In the genomic region with DNA sequence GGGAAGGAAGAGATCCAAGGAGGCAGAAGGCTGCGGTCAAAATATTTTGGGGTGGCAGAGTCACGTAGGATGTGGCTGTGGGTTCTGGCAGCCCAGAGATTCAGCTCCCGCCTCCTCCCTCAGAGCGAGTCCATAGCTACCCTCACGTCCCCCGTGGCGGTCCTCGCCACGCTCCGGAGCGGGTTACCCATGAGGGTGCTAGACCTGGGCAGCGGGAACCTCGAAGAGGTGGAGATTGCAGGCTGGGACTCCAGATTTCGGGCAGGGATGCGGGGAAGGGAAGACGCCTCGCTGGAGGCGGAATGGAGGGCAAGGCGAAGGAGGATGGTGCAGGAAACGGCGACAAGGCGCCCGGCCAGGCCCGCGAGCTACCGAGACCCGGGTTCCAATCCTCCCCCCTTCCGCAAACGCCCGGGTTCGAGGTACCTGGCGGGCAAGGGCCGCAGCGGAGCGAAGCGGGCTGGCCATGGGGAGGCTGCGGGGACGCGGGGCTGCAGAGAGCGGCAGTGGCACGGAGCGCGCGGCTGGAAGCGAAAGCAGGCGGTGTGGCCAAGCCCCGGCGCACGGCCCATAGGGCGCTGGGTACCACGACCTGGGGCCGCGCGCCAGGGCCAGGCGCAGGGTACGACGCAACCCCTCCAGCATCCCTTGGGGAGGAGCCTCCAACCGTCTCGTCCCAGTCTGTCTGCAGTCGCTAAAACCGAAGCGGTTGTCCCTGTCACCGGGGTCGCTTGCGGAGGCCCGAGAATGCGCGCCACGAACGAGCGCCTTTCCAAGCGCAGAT, we compare ENCODE assay signal across 8 cellular contexts. TPM values are rescaled to one million over a fixed set of nuclear protein-coding genes. Genes with fewer than 3 reads are reported as not detected.
A peak's percentile ranks its signal among the peaks of the same experiment; 100 is the strongest.
DNase-seq lines count a peak whose midpoint lies in the region; ATAC-seq and TF ChIP-seq lines count a peak whose summit lies in the region.

No MANE protein-coding gene starts in this region.

- peak in 1 of 5 donors; percentile 12 for DNase-seq in CD4-positive, alpha-beta memory T cell
- peak; percentile 39 for DNase-seq in activated CD4-positive, alpha-beta memory T cell treated with anti-CD3 and anti-CD28 coated beads for 36 hours
- DNase-seq in fibroblast of pulmonary artery (ENCODE audit: low read depth), result no peak
- peak in 1 of 10 donors; percentile 5 for DNase-seq in naive thymus-derived CD8-positive, alpha-beta T cell
- DNase-seq in upper lobe of right lung, result peak; percentile 76
- DNase-seq in activated effector memory CD4-positive, alpha-beta T cell treated with Interleukin-2 at 50 U/mL for 16 hours, result no peak
- DNase-seq in HPDE6-E6E7 (ENCODE audit: extremely low spot score), result no peak

- peak overlapping the region in 3 of 7 donors; percentile 19 to 56 (median 33) for H3K27ac Mint-ChIP-seq in CD4-positive, alpha-beta memory T cell
- H3K27ac Mint-ChIP-seq in activated CD4-positive, alpha-beta memory T cell treated with anti-CD3 and anti-CD28 coated beads for 36 hours, result peak overlapping the region; percentile 60
- H3K27ac Mint-ChIP-seq in naive thymus-derived CD8-positive, alpha-beta T cell, result no peak overlapping the region

- no peaks in the 10 kb centered on the region for H3K36me3 ChIP-seq in CD4-positive, alpha-beta memory T cell (ENCODE audit: insufficient read depth, low read length)
- no peaks in the 10 kb centered on the region for H3K36me3 ChIP-seq in upper lobe of right lung

- no peak for TF ChIP-seq CTCF in fibroblast of pulmonary artery (IDR thresholded peaks at IDR 0.05; ENCODE audit: low read length, missing control alignments)
- TF ChIP-seq CTCF in upper lobe of right lung (IDR thresholded peaks at IDR 0.05), result no peak

- H3K27me3 ChIP-seq in CD4-positive, alpha-beta memory T cell (ENCODE audit: insufficient read depth, low read length), result peaks cover 5% of the 10 kb centered on the region
- no peaks in the 10 kb centered on the region for H3K27me3 ChIP-seq in upper lobe of right lung

- H3K4me3 ChIP-seq in CD4-positive, alpha-beta memory T cell (ENCODE audit: low read length in 2 of 2), result peak overlapping the region in 1 of 2 donors; percentile 30
- H3K4me3 ChIP-seq in fibroblast of pulmonary artery (replicated peaks; ENCODE audit: low read depth, low read length) (peak overlapping the region; percentile 55), upper lobe of right lung (peak overlapping the region; percentile 66)

- intact Hi-C loops in CD4-positive, alpha-beta memory T cell (cut with micrococcal nuclease), result no loop called here
- intact Hi-C loops in activated CD4-positive, alpha-beta memory T cell treated with anti-CD3 and anti-CD28 coated beads for 36 hours (cut with micrococcal nuclease), result loop anchor here (5.0 kb wide), 1 partner anchor 170 kb away; no protein-coding TSS in a partner anchor
- intact Hi-C loops in upper lobe of right lung (cut with DNase I), result no loop called here

- peaks cover 0 to 4% (median 0%) of the 10 kb centered on the region in 8 donors for H3K9me3 Mint-ChIP-seq in CD4-positive, alpha-beta memory T cell
- no peaks in the 10 kb centered on the region for H3K9me3 Mint-ChIP-seq in activated CD4-positive, alpha-beta memory T cell treated with anti-CD3 and anti-CD28 coated beads for 36 hours
- no peaks in the 10 kb centered on the region for H3K9me3 Mint-ChIP-seq in naive thymus-derived CD8-positive, alpha-beta T cell

- POLR2A ChIA-PET in CD4-positive, alpha-beta memory T cell (lab: Charles Lee; ENCODE audit: partially characterized antibody), result no interaction called here
- POLR2A ChIA-PET in activated CD4-positive, alpha-beta memory T cell treated with anti-CD3 and anti-CD28 coated beads for 36 hours (lab: Charles Lee), result interaction anchor here (1.1 to 1.4 kb wide), 2 partner anchors 17 to 63 kb away, joined by 3 to 4 read pairs; no protein-coding TSS in a partner anchor
- POLR2A ChIA-PET in naive thymus-derived CD8-positive, alpha-beta T cell (lab: Charles Lee), result no interaction called here

- H3K4me3 Mint-ChIP-seq in CD4-positive, alpha-beta memory T cell, result peak overlapping the region; percentile 47 to 91 (median 85)
- H3K4me3 Mint-ChIP-seq in activated CD4-positive, alpha-beta memory T cell treated with anti-CD3 and anti-CD28 coated beads for 36 hours, result peak overlapping the region; percentile 81
- H3K4me3 Mint-ChIP-seq in naive thymus-derived CD8-positive, alpha-beta T cell, result peak overlapping the region; percentile 67 to 89 (median 79)

- H3K27ac ChIP-seq in CD4-positive, alpha-beta memory T cell (ENCODE audit: low read depth, low read length), result no peak overlapping the region
- H3K27ac ChIP-seq in upper lobe of right lung, result peak overlapping the region; percentile 78

- peak; percentile 43 for ATAC-seq in GM21576 (IDR thresholded peaks at IDR 0.05; ENCODE audit: unreplicated experiment)
- no peak for ATAC-seq in naive thymus-derived CD8-positive, alpha-beta T cell
- peak; percentile 77 for ATAC-seq in upper lobe of right lung

- H3K9me3 ChIP-seq in CD4-positive, alpha-beta memory T cell (ENCODE audit: control insufficient read depth in 1 of 2, low read length in 2 of 2), result no peaks in the 10 kb centered on the region
- no peaks in the 10 kb centered on the region for H3K9me3 ChIP-seq in upper lobe of right lung

- peaks cover 18 to 26% of the 10 kb centered on the region in 2 donors for H3K27me3 Mint-ChIP-seq in CD4-positive, alpha-beta memory T cell
- peaks cover 19% of the 10 kb centered on the region for H3K27me3 Mint-ChIP-seq in activated CD4-positive, alpha-beta memory T cell treated with anti-CD3 and anti-CD28 coated beads for 36 hours
- peaks cover 16 to 27% (median 25%) of the 10 kb centered on the region in 5 donors for H3K27me3 Mint-ChIP-seq in naive thymus-derived CD8-positive, alpha-beta T cell

- H3K4me1 Mint-ChIP-seq in CD4-positive, alpha-beta memory T cell, result peaks cover 14 to 25% (median 19%) of the 10 kb centered on the region in 4 donors
- H3K4me1 Mint-ChIP-seq in activated CD4-positive, alpha-beta memory T cell treated with anti-CD3 and anti-CD28 coated beads for 36 hours (ENCODE audit: low read depth), result peaks cover 32% of the 10 kb centered on the region
- H3K4me1 Mint-ChIP-seq in naive thymus-derived CD8-positive, alpha-beta T cell, result peaks cover 3 to 23% (median 17%) of the 10 kb centered on the region in 4 donors

- H3K4me1 ChIP-seq in CD4-positive, alpha-beta memory T cell (ENCODE audit: insufficient read depth, low read length), result peaks cover 24% of the 10 kb centered on the region
- peaks cover 17% of the 10 kb centered on the region for H3K4me1 ChIP-seq in upper lobe of right lung

- CTCF ChIA-PET in CD4-positive, alpha-beta memory T cell (lab: Charles Lee; ENCODE audit: partially characterized antibody), result no interaction called here
- CTCF ChIA-PET in activated CD4-positive, alpha-beta memory T cell treated with anti-CD3 and anti-CD28 coated beads for 36 hours (lab: Charles Lee), result interaction anchor here (0.8 to 1.2 kb wide), 3 partner anchors 17 to 65 kb away, joined by 3 to 4 read pairs (median 4); no protein-coding TSS in a partner anchor

- no peaks in the 10 kb centered on the region for H3K36me3 Mint-ChIP-seq in CD4-positive, alpha-beta memory T cell
- H3K36me3 Mint-ChIP-seq in activated CD4-positive, alpha-beta memory T cell treated with anti-CD3 and anti-CD28 coated beads for 36 hours, result no peaks in the 10 kb centered on the region
- no peaks in the 10 kb centered on the region for H3K36me3 Mint-ChIP-seq in naive thymus-derived CD8-positive, alpha-beta T cell

RNA-seq across cellular contexts. Expression of a gene that starts 46.2 kb away (rescaled TPM):
- 1 to 10 TPM; 1.3 to 2.5 TPM for total RNA-seq in CD4-positive, alpha-beta memory T cell
- polyA plus RNA-seq in CD4-positive, alpha-beta memory T cell, result 1 to 10 TPM in 1 of 2 donors, under 1 TPM in 1; 0.03 to 1.9 TPM
- 10 to 100 TPM; 17.6 to 20.4 TPM for total RNA-seq in activated CD4-positive, alpha-beta memory T cell treated with anti-CD3 and anti-CD28 coated beads for 36 hours
- 1 to 10 TPM in 1 of 2 experiments, under 1 TPM in 1; 0.36 to 2.2 TPM for total RNA-seq in naive thymus-derived CD8-positive, alpha-beta T cell
- not detected for polyA plus RNA-seq in naive thymus-derived CD8-positive, alpha-beta T cell
- 82.5 TPM for total RNA-seq in upper lobe of right lung

Comparison
In these comparisons a context has a peak if more than half of its experiments do, and no peak if none do; other contexts are left out.
1. DNase-seq: peak in activated CD4-positive, alpha-beta memory T cell treated with anti-CD3 and anti-CD28 coated beads for 36 hours (single experiment) and upper lobe of right lung (single experiment); none in fibroblast of pulmonary artery (single experiment), activated effector memory CD4-positive, alpha-beta T cell treated with Interleukin-2 at 50 U/mL for 16 hours (single experiment) and HPDE6-E6E7 (single experiment).
2. ATAC-seq: peak in GM21576 (single experiment) and upper lobe of right lung (single experiment); none in naive thymus-derived CD8-positive, alpha-beta T cell (0 of 2).
3. RNA of a gene that starts 46.2 kb away (total RNA-seq): 82.5 TPM in upper lobe of right lung (single experiment) and 17.6 to 20.4 TPM in activated CD4-positive, alpha-beta memory T cell treated with anti-CD3 and anti-CD28 coated beads for 36 hours; 1.3 to 2.5 TPM in CD4-positive, alpha-beta memory T cell and 0.36 to 2.2 TPM in naive thymus-derived CD8-positive, alpha-beta T cell; every median in the first group is over 4 times any median in the second.
4. Peak in every context shown above with its lines, with median percentiles within 50 percentile points of each other: H3K4me3 Mint-ChIP-seq.